Comparison of ENCODE assay signal across 8 cellular contexts in the genomic region with DNA sequence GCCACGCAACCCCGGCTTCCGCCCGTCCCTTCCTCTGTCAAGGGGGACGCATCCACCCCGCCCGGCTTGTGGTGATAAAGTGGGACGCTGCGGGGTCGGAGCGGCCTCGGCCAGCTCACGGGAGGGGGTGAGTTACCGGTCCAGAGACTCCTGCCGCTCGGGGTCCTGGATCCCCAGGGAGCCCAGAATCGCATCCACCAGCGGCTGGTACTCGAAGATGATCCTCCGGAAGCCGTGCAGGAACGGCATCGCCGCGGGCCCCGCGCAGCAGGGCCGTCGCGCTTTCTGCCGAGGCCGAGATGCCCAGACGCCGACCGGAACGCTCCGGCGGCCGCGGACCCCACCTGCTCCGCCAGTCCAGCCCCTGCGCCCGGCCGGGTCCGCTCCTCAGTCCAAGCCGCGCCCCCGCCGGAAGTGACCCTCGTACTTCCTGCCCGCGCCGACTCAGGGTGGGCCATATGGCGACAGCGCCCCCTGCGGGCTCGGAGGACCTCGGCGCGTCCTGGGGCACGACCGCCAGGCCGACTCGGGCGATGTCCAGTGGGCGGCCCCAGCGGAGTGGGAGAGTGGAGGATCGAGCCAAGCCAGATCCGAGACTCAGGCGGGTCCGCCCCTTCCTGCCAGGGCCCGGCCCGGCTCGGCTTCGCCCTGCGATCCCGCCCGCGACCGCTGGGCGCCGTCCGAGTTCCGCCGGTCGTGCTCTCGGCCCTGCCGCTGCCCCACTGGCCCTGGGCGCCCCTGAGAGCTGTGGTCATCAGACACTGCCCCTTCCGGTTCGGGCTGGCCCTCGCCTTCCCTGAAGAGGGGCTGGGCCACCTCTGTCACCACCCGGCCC. TPM values are rescaled to one million over a fixed set of nuclear protein-coding genes. Genes with fewer than 3 reads are reported as not detected.
DNase-seq lines count a peak whose midpoint lies in the region; ATAC-seq lines count a peak whose summit lies in the region.

A gene with protein sequence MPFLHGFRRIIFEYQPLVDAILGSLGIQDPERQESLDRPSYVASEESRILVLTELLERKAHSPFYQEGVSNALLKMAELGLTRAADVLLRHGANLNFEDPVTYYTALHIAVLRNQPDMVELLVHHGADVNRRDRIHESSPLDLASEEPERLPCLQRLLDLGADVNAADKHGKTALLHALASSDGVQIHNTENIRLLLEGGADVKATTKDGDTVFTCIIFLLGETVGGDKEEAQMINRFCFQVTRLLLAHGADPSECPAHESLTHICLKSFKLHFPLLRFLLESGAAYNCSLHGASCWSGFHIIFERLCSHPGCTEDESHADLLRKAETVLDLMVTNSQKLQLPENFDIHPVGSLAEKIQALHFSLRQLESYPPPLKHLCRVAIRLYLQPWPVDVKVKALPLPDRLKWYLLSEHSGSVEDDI (minus strand): TSS at position 401 of the 835 bp plus-strand sequence. CDS start 152 bp downstream, at position 249.

- H3K36me3 Mint-ChIP-seq in CD8-positive, alpha-beta memory T cell: peaks cover 0 to 32% (median 0%) of the 10 kb centered on the region in 3 donors
- peaks cover 9% of the 10 kb centered on the region for H3K36me3 Mint-ChIP-seq in memory B cell

- peak; percentile 86 to 94 (median 92) for DNase-seq in CD8-positive, alpha-beta memory T cell
- peak; percentile 99 for DNase-seq in HK-2 (ENCODE audit: unreplicated experiment)
- peak; percentile 41 for DNase-seq in NK-92 (lab: John Stamatoyannopoulos, UW; ENCODE audit: unreplicated experiment)
- DNase-seq in activated CD8-positive, alpha-beta memory T cell treated with anti-CD3 and anti-CD28 coated beads for 24 hours: peak; percentile 100
- DNase-seq in effector memory CD4-positive, alpha-beta T cell: peak; percentile 80 to 91 (median 87)
- DNase-seq in memory B cell (ENCODE audit: low spot score in 2 of 2): peak; percentile 97 to 100
- peak; percentile 90 for DNase-seq in stimulated activated CD8-positive, alpha-beta memory T cell treated with anti-CD3 and anti-CD28 coated beads, Interleukin-12 subunit alpha, Interleukin-12 subunit beta, amount 100 ng/mL, for 24 hours (ENCODE audit: extremely low read depth)

- H3K4me1 Mint-ChIP-seq in CD8-positive, alpha-beta memory T cell: peaks cover 15 to 34% (median 24%) of the 10 kb centered on the region in 3 donors
- peaks cover 13% of the 10 kb centered on the region for H3K4me1 Mint-ChIP-seq in memory B cell

- H3K27me3 ChIP-seq in CD8-positive, alpha-beta memory T cell (ENCODE audit: insufficient read depth, low read length, poor library complexity, severe bottlenecking): no peaks in the 10 kb centered on the region
- H3K27me3 ChIP-seq in effector memory CD4-positive, alpha-beta T cell (replicated peaks; ENCODE audit: control insufficient read depth, insufficient read depth, low read length, poor library complexity, severe bottlenecking): no peaks in the 10 kb centered on the region

- peak within 1 kb of the TSS; percentile 95 for H3K4me3 ChIP-seq in CD8-positive, alpha-beta memory T cell (ENCODE audit: low read length)
- H3K4me3 ChIP-seq in effector memory CD4-positive, alpha-beta T cell (ENCODE audit: insufficient read depth, low read depth, low read length, poor library complexity, severe bottlenecking): peak within 1 kb of the TSS; percentile 99

- peak within 1 kb of the TSS; percentile 83 to 91 (median 85) for H3K4me3 Mint-ChIP-seq in CD8-positive, alpha-beta memory T cell
- peak within 1 kb of the TSS; percentile 85 for H3K4me3 Mint-ChIP-seq in memory B cell

- peaks cover 15% of the 10 kb centered on the region for H3K4me1 ChIP-seq in CD8-positive, alpha-beta memory T cell (ENCODE audit: insufficient read depth, low read length)
- peaks cover 17% of the 10 kb centered on the region for H3K4me1 ChIP-seq in effector memory CD4-positive, alpha-beta T cell (ENCODE audit: control insufficient read depth, insufficient read depth, low read length, poor library complexity, severe bottlenecking)

- POLR2A ChIA-PET in CD8-positive, alpha-beta memory T cell (lab: Charles Lee): interaction anchor here (1.0 to 1.2 kb wide), 2 partner anchors 15 to 16 kb away, joined by 3 read pairs; a partner anchor contains a TSS

- H3K27ac ChIP-seq in CD8-positive, alpha-beta memory T cell (ENCODE audit: low read depth, low read length): peak within 1 kb of the TSS; percentile 90
- H3K27ac ChIP-seq in effector memory CD4-positive, alpha-beta T cell (ENCODE audit: insufficient read depth, low read length, poor library complexity, severe bottlenecking): peak within 1 kb of the TSS; percentile 80

- H3K27ac Mint-ChIP-seq in CD8-positive, alpha-beta memory T cell: peak within 1 kb of the TSS; percentile 78 to 96 (median 87)
- H3K27ac Mint-ChIP-seq in memory B cell: peak within 1 kb of the TSS; percentile 74

- ATAC-seq in GM19438 (IDR thresholded peaks at IDR 0.05; ENCODE audit: low read depth, unreplicated experiment) (peak; percentile 84), memory B cell (ENCODE audit: low read depth) (peak; percentile 88)

- peaks cover 22% of the 10 kb centered on the region for H3K36me3 ChIP-seq in CD8-positive, alpha-beta memory T cell (ENCODE audit: insufficient read depth, low read length)
- peaks cover 27% of the 10 kb centered on the region for H3K36me3 ChIP-seq in effector memory CD4-positive, alpha-beta T cell (ENCODE audit: control insufficient read depth, insufficient read depth, low read length)

- H3K9me3 ChIP-seq in CD8-positive, alpha-beta memory T cell (ENCODE audit: low read length): no peaks in the 10 kb centered on the region
- no peaks in the 10 kb centered on the region for H3K9me3 ChIP-seq in effector memory CD4-positive, alpha-beta T cell (ENCODE audit: control insufficient read depth, low read length)

- H3K27me3 Mint-ChIP-seq in CD8-positive, alpha-beta memory T cell: peaks cover 0 to 3% of the 10 kb centered on the region in 2 donors
- no peaks in the 10 kb centered on the region for H3K27me3 Mint-ChIP-seq in memory B cell

- CTCF ChIA-PET in CD8-positive, alpha-beta memory T cell (lab: Charles Lee): interaction anchor here (0.8 to 8.8 kb wide), 9 partner anchors 14 to 510 kb away, joined by 3 to 75 read pairs (median 4); a partner anchor contains a TSS

- no peaks in the 10 kb centered on the region for H3K9me3 Mint-ChIP-seq in CD8-positive, alpha-beta memory T cell
- H3K9me3 Mint-ChIP-seq in memory B cell: no peaks in the 10 kb centered on the region

RNA-seq across cellular contexts. Expression of the gene that starts here (rescaled TPM):
- total RNA-seq in CD8-positive, alpha-beta memory T cell: 10 to 100 TPM; 28.0 to 28.3 TPM
- 31.0 TPM for polyA plus RNA-seq in CD8-positive, alpha-beta memory T cell

Comparison
In these comparisons a context has a peak if more than half of its experiments do, and no peak if none do; other contexts are left out.
1. Peak in every context shown above with its lines: DNase-seq, ATAC-seq, H3K4me3 ChIP-seq and H3K27ac ChIP-seq.
2. DNase-seq: peak in every context shown above with its lines; median percentile 100 in activated CD8-positive, alpha-beta memory T cell treated with anti-CD3 and anti-CD28 coated beads for 24 hours; 99 in HK-2; 98 in memory B cell; 92 in CD8-positive, alpha-beta memory T cell; 90 in stimulated activated CD8-positive, alpha-beta memory T cell treated with anti-CD3 and anti-CD28 coated beads, Interleukin-12 subunit alpha, Interleukin-12 subunit beta, amount 100 ng/mL, for 24 hours; 87 in effector memory CD4-positive, alpha-beta T cell; 41 in NK-92.